ENCODE assay signal across 20 cellular contexts in genomic region chr9:91958179-91958578, GRCh38. TPM values are rescaled to one million over a fixed set of nuclear protein-coding genes. Genes with fewer than 3 reads are reported as not detected.
DNase-seq lines count a peak whose midpoint lies in the region; ATAC-seq and TF ChIP-seq lines count a peak whose summit lies in the region.
"Had no signal": no experiment of that assay in that cellular context is flagged by ENCODE, and none has a peak within 500 bp of the region (broad histone marks: within the 10 kb centered on the region; RNA-seq: fewer than 3 reads in every experiment).

No MANE protein-coding gene starts in this region.

- H3K27ac ChIP-seq in right atrium auricular region (no peak overlapping the region), aorta (ENCODE audit: low read depth in 1 of 2, low read length in 2 of 2) (no peak overlapping the region), coronary artery (no peak overlapping the region)
- H3K27ac ChIP-seq: BLaER1 treated with 17β-estradiol and CSF1 and Interleukin-3, amounts not matched to agents 10 nM and 100 nM had no signal

- H3K27me3 ChIP-seq in right atrium auricular region (no peaks in the 10 kb centered on the region), aorta (ENCODE audit: control insufficient read depth in 1 of 2, insufficient read depth in 2 of 2, low read length in 1 of 2) (no peaks in the 10 kb centered on the region)
- H3K27me3 ChIP-seq: BLaER1 treated with 17β-estradiol and CSF1 and Interleukin-3, amounts not matched to agents 10 nM and 100 nM had no signal

- WGBS in aorta, 2 donors = 75 to 77% methylated on average over 5 of the region's 5 CpGs

- H3K36me3 Mint-ChIP-seq in nephron (ENCODE audit: low read depth) = no peaks in the 10 kb centered on the region
- H3K36me3 Mint-ChIP-seq: CD8-positive, alpha-beta T cell had no signal

- peaks cover 14% of the 10 kb centered on the region for H3K4me1 Mint-ChIP-seq in nephron

- H3K27me3 Mint-ChIP-seq in nephron (ENCODE audit: low read depth) = peaks cover 13% of the 10 kb centered on the region

- H3K9me3 ChIP-seq in right atrium auricular region (peaks cover 0 to 7% of the 10 kb centered on the region in 2 donors), aorta (ENCODE audit: control insufficient read depth, low read length) (peaks cover 5% of the 10 kb centered on the region)

- H3K9me3 Mint-ChIP-seq in nephron = peaks cover 11% of the 10 kb centered on the region

- H3K4me1 ChIP-seq in right atrium auricular region (peaks cover 0 to 6% of the 10 kb centered on the region in 2 donors), aorta (ENCODE audit: control insufficient read depth in 1 of 2, insufficient read depth in 2 of 2, low read length in 2 of 2) (no peaks in the 10 kb centered on the region)
- H3K4me1 ChIP-seq: BLaER1 treated with 17β-estradiol and CSF1 and Interleukin-3, amounts not matched to agents 10 nM and 100 nM had no signal

- intact Hi-C loops in Right ventricle myocardium superior (cut with DNase I) = no loop called here
- intact Hi-C loops in left cardiac atrium (cut with DNase I) = no loop called here
- intact Hi-C loops in aorta (cut with DNase I) = no loop called here

- ATAC-seq in Right ventricle myocardium superior (ENCODE audit: poor library complexity) (peak; percentile 94), left cardiac atrium (peak; percentile 71 to 92), aorta (ENCODE audit: low FRiP score) (peak; percentile 56)
- ATAC-seq: CD8-positive, alpha-beta T cell; GM12878; HCT116; HepG2 had no signal

- H3K27ac Mint-ChIP-seq in nephron = peak overlapping the region in 2 of 3 experiments; percentile 71 to 75
- H3K27ac Mint-ChIP-seq: B cell; CD8-positive, alpha-beta T cell; HFFc6 had no signal

- H3K4me3 ChIP-seq in right atrium auricular region (no peak overlapping the region), aorta (ENCODE audit: low read length in 2 of 2) (no peak overlapping the region), coronary artery (no peak overlapping the region)
- H3K4me3 ChIP-seq: BLaER1 treated with 17β-estradiol and CSF1 and Interleukin-3, amounts not matched to agents 10 nM and 100 nM; GM12878 had no signal

- DNase-seq in Right ventricle myocardium superior (peak; percentile 60), right atrium auricular region (ENCODE audit: low spot score) (no peak), left cardiac atrium (no peak), aorta (no peak), T-helper 2 cell (no peak), GM13977 (ENCODE audit: low spot score) (no peak), coronary artery (ENCODE audit: low spot score) (no peak)
- DNase-seq: 8988T; Calu3; CD8-positive, alpha-beta T cell; DMS79 treated with DMSO at 0.1 percent for 48 hours; GOT3; H7; HFFc6 had no signal

- in situ Hi-C loops in GM13977 (cut with MboI; ENCODE audit: low pct_unique_long_range_greater_than_20kb, low sequenced_read_pairs, unreplicated experiment) = no loop called here

- no peak for TF ChIP-seq CTCF in right atrium auricular region (IDR thresholded peaks at IDR 0.05)
- no peak for TF ChIP-seq CTCF in nephron (IDR thresholded peaks at IDR 0.05; ENCODE audit: unreplicated experiment in 3 of 3)
- no peak for TF ChIP-seq CTCF in GM13977 (IDR thresholded peaks at IDR 0.05; ENCODE audit: extremely low read depth, insufficient read depth, missing control alignments)
- no peak for TF ChIP-seq CTCF in coronary artery (IDR thresholded peaks at IDR 0.05)

- H3K36me3 ChIP-seq in right atrium auricular region = no peaks in the 10 kb centered on the region
- no peaks in the 10 kb centered on the region for H3K36me3 ChIP-seq in aorta (ENCODE audit: control insufficient read depth in 1 of 2, insufficient read depth in 2 of 2, low read length in 1 of 2)
- H3K36me3 ChIP-seq: BLaER1 treated with 17β-estradiol and CSF1 and Interleukin-3, amounts not matched to agents 10 nM and 100 nM had no signal

- H3K4me3 Mint-ChIP-seq in nephron = no peak overlapping the region
- H3K4me3 Mint-ChIP-seq: B cell; CD8-positive, alpha-beta T cell; HFFc6 had no signal

RNA-seq across cellular contexts. Expression of gene ROR2, which starts 8.2 kb away (rescaled TPM):
- total RNA-seq in Right ventricle myocardium superior (0.43 TPM), right atrium auricular region (10 to 100 TPM; 21.8 to 28.5 TPM), left cardiac atrium (10 to 100 TPM; 18.0 to 25.4 TPM), aorta (1 to 10 TPM; 1.6 to 5.8 TPM)
- polyA plus RNA-seq in aorta = not detected
- total RNA-seq: Calu3, HepG2 had no signal
- polyA plus RNA-seq: HepG2 had no signal
